5 cellular contexts compared by ENCODE assay signal in genomic region chrX:52750952-52751351, GRCh38. TPM values are rescaled to one million over a fixed set of nuclear protein-coding genes. Genes with fewer than 3 reads are reported as not detected.
"Had no signal": no experiment of that assay in that cellular context is flagged by ENCODE, and none has a peak within 500 bp of the region (broad histone marks: within the 10 kb centered on the region; RNA-seq: fewer than 3 reads in every experiment).

Gene SSX2B, plus strand, starts transcription at chrX:52751252. Its CDS starts 1,429 bp downstream, at chrX:52752681.

RNA-seq across cellular contexts. Expression of gene SSX2B, which starts in this region (rescaled TPM):
- total RNA-seq: GM23248, H1, H9, HFFc6 had no signal
- polyA plus RNA-seq: GM23248, GM23338, H1 had no signal
